In the genomic region with DNA sequence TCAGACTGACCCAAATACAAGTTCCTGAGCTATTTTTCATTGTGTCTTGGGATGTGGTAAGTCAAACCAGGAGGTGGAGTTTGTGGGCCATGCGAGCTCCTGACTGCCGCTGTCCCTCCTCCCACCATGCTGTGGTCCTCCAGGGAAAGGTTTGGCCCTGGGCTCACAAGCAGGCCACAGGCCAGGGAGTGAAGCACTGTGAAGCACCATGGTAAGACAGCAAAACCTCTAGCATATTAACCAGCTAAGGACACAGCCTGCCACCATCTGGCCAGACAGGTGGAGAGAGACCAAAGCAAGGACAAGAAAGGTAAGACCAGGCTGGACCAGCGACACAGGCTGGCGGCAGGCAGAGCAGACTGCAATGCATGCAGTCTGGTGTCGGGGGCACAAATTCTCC, we compare ENCODE assay signal across 13 cellular contexts. TPM values are rescaled to one million over a fixed set of nuclear protein-coding genes. Genes with fewer than 3 reads are reported as not detected.
DNase-seq lines count a peak whose midpoint lies in the region; ATAC-seq and TF ChIP-seq lines count a peak whose summit lies in the region.
"Had no signal": no experiment of that assay in that cellular context is flagged by ENCODE, and none has a peak within 500 bp of the region (broad histone marks: within the 10 kb centered on the region; RNA-seq: fewer than 3 reads in every experiment).

No MANE protein-coding gene starts in this region.

- H3K9me2 ChIP-seq in OCI-LY1 (ENCODE audit: low read depth, low read length), result no peaks in the 10 kb centered on the region

- CTCF ChIA-PET in activated CD4-positive, alpha-beta T cell treated with anti-CD3 and anti-CD28 coated beads, Interleukin-2, amount 10 ng/mL, durations not matched to agents 7 days and 5 days (lab: Charles Lee), result no interaction called here

- H4K20me1 ChIP-seq in OCI-LY1 (ENCODE audit: insufficient read depth, low read length) (no peaks in the 10 kb centered on the region), osteoblast (ENCODE audit: insufficient read depth, low read length) (peaks cover 60% of the 10 kb centered on the region)

- no peak overlapping the region for H3K4me2 ChIP-seq in OCI-LY1 (ENCODE audit: low read length)
- no peak overlapping the region for H3K4me2 ChIP-seq in osteoblast (ENCODE audit: insufficient read depth, low read length)

- no peaks in the 10 kb centered on the region for H3K9me3 ChIP-seq in OCI-LY1 (ENCODE audit: low read length)
- H3K9me3 ChIP-seq in endodermal cell (ENCODE audit: control insufficient read depth, low read length), result no peaks in the 10 kb centered on the region
- H3K9me3 ChIP-seq in osteoblast (ENCODE audit: low read depth, low read length), result no peaks in the 10 kb centered on the region

- no peaks in the 10 kb centered on the region for H3K27me3 Mint-ChIP-seq in activated CD4-positive, alpha-beta T cell treated with anti-CD3 and anti-CD28 coated beads, Interleukin-2, amount 10 ng/mL, durations not matched to agents 7 days and 5 days
- H3K27me3 Mint-ChIP-seq in endodermal cell (ENCODE audit: insufficient read depth), result no peaks in the 10 kb centered on the region
- H3K27me3 Mint-ChIP-seq: IgD-negative memory B cell had no signal

- no peaks in the 10 kb centered on the region for H3K9me3 Mint-ChIP-seq in activated CD4-positive, alpha-beta T cell treated with anti-CD3 and anti-CD28 coated beads, Interleukin-2, amount 10 ng/mL, durations not matched to agents 7 days and 5 days
- H3K9me3 Mint-ChIP-seq in endodermal cell, result no peaks in the 10 kb centered on the region
- H3K9me3 Mint-ChIP-seq: IgD-negative memory B cell had no signal

- H3K27me3 ChIP-seq in OCI-LY1 (ENCODE audit: insufficient read depth, low read length), result no peaks in the 10 kb centered on the region
- no peaks in the 10 kb centered on the region for H3K27me3 ChIP-seq in endodermal cell (ENCODE audit: control insufficient read depth, insufficient read depth, low read length, poor library complexity, severe bottlenecking)
- H3K27me3 ChIP-seq in osteoblast (ENCODE audit: insufficient read depth, low read length), result no peaks in the 10 kb centered on the region

- WGBS in endodermal cell (ENCODE audit: insufficient coverage in 1 of 2, insufficient read length in 1 of 2), 2 experiments, result 92 to 100% methylated on average over 2 to 5 of the region's 5 CpGs

- H3K4me3 ChIP-seq in OCI-LY1 (ENCODE audit: low read depth, low read length, poor library complexity, severe bottlenecking), result no peak overlapping the region
- no peak overlapping the region for H3K4me3 ChIP-seq in endodermal cell (ENCODE audit: low read length)
- H3K4me3 ChIP-seq in osteoblast (ENCODE audit: insufficient read depth, low read length), result no peak overlapping the region

- no peak for DNase-seq in activated CD4-positive, alpha-beta T cell treated with anti-CD3 and anti-CD28 coated beads, Interleukin-2, amount 10 ng/mL, durations not matched to agents 7 days and 5 days
- DNase-seq in activated CD4-positive, alpha-beta T cell treated with anti-CD3 and anti-CD28 coated beads for 48 hours, result no peak
- DNase-seq in endodermal cell, result peak; percentile 66
- peak; percentile 71 for DNase-seq in osteoblast (ENCODE audit: insufficient read length, low spot score, missing footprints)
- DNase-seq in NOMO-1 (lab: John Stamatoyannopoulos, UW; ENCODE audit: unreplicated experiment in 2 of 2), result no peak
- no peak for DNase-seq in NCI-H1694 treated with DMSO at 0.1 percent for 48 hours (lab: John Stamatoyannopoulos, UW)
- DNase-seq: activated CD4-positive, CD25-positive, alpha-beta regulatory T cell treated with anti-CD3 and anti-CD28 coated beads, Interleukin-2, amount 50 U/mL, for 72 hours; dermis blood vessel endothelial cell; NCI-H2081 treated with DMSO at 0.1 percent for 48 hours; retina had no signal

- H3K9ac ChIP-seq in OCI-LY1 (ENCODE audit: low read length) (no peak overlapping the region), endodermal cell (ENCODE audit: extremely low read depth, low read length, poor library complexity, severe bottlenecking) (no peak overlapping the region)

- POLR2A ChIA-PET in activated CD4-positive, alpha-beta T cell treated with anti-CD3 and anti-CD28 coated beads, Interleukin-2, amount 10 ng/mL, durations not matched to agents 7 days and 5 days (lab: Charles Lee), result no interaction called here

- H3K4me3 Mint-ChIP-seq in activated CD4-positive, alpha-beta T cell treated with anti-CD3 and anti-CD28 coated beads, Interleukin-2, amount 10 ng/mL, durations not matched to agents 7 days and 5 days, result no peak overlapping the region
- no peak overlapping the region for H3K4me3 Mint-ChIP-seq in endodermal cell
- H3K4me3 Mint-ChIP-seq: IgD-negative memory B cell had no signal

- H3K27ac ChIP-seq in OCI-LY1 (ENCODE audit: low read depth, low read length, poor library complexity, severe bottlenecking) (peak overlapping the region; percentile 8), endodermal cell (ENCODE audit: low read depth, low read length) (no peak overlapping the region), osteoblast (ENCODE audit: low read depth, low read length) (no peak overlapping the region)

- H3K79me2 ChIP-seq in OCI-LY1 (ENCODE audit: insufficient read depth, low read length) (no peaks in the 10 kb centered on the region), osteoblast (ENCODE audit: insufficient read depth, low read length) (peaks cover 68% of the 10 kb centered on the region)

- H3F3A ChIP-seq in OCI-LY1 (ENCODE audit: insufficient read depth, low read length), result no peaks in the 10 kb centered on the region

- H3K4me1 ChIP-seq in OCI-LY1 (ENCODE audit: insufficient read depth, low read length, severe bottlenecking) (peaks cover 26% of the 10 kb centered on the region), endodermal cell (ENCODE audit: control insufficient read depth, insufficient read depth, low read length) (no peaks in the 10 kb centered on the region), osteoblast (ENCODE audit: insufficient read depth, low read length) (no peaks in the 10 kb centered on the region)

- peak; percentile 39; the same call in 1 of the 2 replicates for TF ChIP-seq CTCF in OCI-LY1 (IDR thresholded peaks at IDR 0.05; ENCODE audit: low read length)
- peak; percentile 40 for TF ChIP-seq CTCF in endodermal cell (conservative IDR thresholded peaks at IDR 0.05)
- TF ChIP-seq CTCF in osteoblast (IDR thresholded peaks at IDR 0.05; ENCODE audit: extremely low read depth, low read depth, low read length), result peak; percentile 8

- peaks cover 16% of the 10 kb centered on the region for H3K36me3 ChIP-seq in OCI-LY1 (ENCODE audit: insufficient read depth, low read length)
- peaks cover 20% of the 10 kb centered on the region for H3K36me3 ChIP-seq in endodermal cell (ENCODE audit: control insufficient read depth, insufficient read depth, low read length)
- peaks cover 6% of the 10 kb centered on the region for H3K36me3 ChIP-seq in osteoblast (ENCODE audit: insufficient read depth, low read length)

- H3K36me3 Mint-ChIP-seq in activated CD4-positive, alpha-beta T cell treated with anti-CD3 and anti-CD28 coated beads, Interleukin-2, amount 10 ng/mL, durations not matched to agents 7 days and 5 days (ENCODE audit: low read depth), result peaks cover 45% of the 10 kb centered on the region
- H3K36me3 Mint-ChIP-seq in endodermal cell (ENCODE audit: low read depth), result peaks cover 31% of the 10 kb centered on the region

- H3K4me1 Mint-ChIP-seq in activated CD4-positive, alpha-beta T cell treated with anti-CD3 and anti-CD28 coated beads, Interleukin-2, amount 10 ng/mL, durations not matched to agents 7 days and 5 days, result peaks cover 59% of the 10 kb centered on the region
- H3K4me1 Mint-ChIP-seq in endodermal cell, result peaks cover 13% of the 10 kb centered on the region
- H3K4me1 Mint-ChIP-seq: IgD-negative memory B cell had no signal

- ATAC-seq in HG02885 (IDR thresholded peaks at IDR 0.05; ENCODE audit: poor library complexity, unreplicated experiment), result no peak

- H2AFZ ChIP-seq in OCI-LY1 (ENCODE audit: low read length), result no peak overlapping the region
- H2AFZ ChIP-seq in osteoblast (ENCODE audit: low read length), result no peak overlapping the region

- H3K27ac Mint-ChIP-seq in activated CD4-positive, alpha-beta T cell treated with anti-CD3 and anti-CD28 coated beads, Interleukin-2, amount 10 ng/mL, durations not matched to agents 7 days and 5 days, result peak overlapping the region; percentile 62
- peak overlapping the region; percentile 30 for H3K27ac Mint-ChIP-seq in endodermal cell

RNA-seq across cellular contexts. Expression of a gene that starts 15.3 kb away (rescaled TPM):
- total RNA-seq in activated CD4-positive, alpha-beta T cell treated with anti-CD3 and anti-CD28 coated beads, Interleukin-2, amount 10 ng/mL, durations not matched to agents 7 days and 5 days, result 10 to 100 TPM; 52.0 to 59.1 TPM
- total RNA-seq in endodermal cell (10 to 100 TPM; 34.5 to 38.1 TPM), osteoblast (13.4 and 14.1 TPM in 2 replicates)
- 7.3 TPM for polyA plus RNA-seq in endodermal cell (2013, experiment 1 of 2)
- 5.5 TPM for polyA plus RNA-seq in endodermal cell (2013, experiment 2 of 2)

RNA-seq across cellular contexts. Expression of a gene that starts 45.7 kb away (rescaled TPM):
- total RNA-seq in activated CD4-positive, alpha-beta T cell treated with anti-CD3 and anti-CD28 coated beads, Interleukin-2, amount 10 ng/mL, durations not matched to agents 7 days and 5 days, result not detected
- not detected for total RNA-seq in endodermal cell
- polyA plus RNA-seq in endodermal cell (2013, experiment 1 of 2), result not detected
- not detected for polyA plus RNA-seq in endodermal cell (2013, experiment 2 of 2)
- total RNA-seq in osteoblast, result not detected in 2 replicates
- total RNA-seq: dermis blood vessel endothelial cell had no signal

RNA-seq across cellular contexts. Expression of a gene that starts 54.5 kb away (rescaled TPM):
- 10 to 100 TPM; 56.9 to 60.9 TPM for total RNA-seq in activated CD4-positive, alpha-beta T cell treated with anti-CD3 and anti-CD28 coated beads, Interleukin-2, amount 10 ng/mL, durations not matched to agents 7 days and 5 days
- total RNA-seq in endodermal cell (10 to 100 TPM; 28.9 to 32.9 TPM), osteoblast (29.0 and 31.8 TPM in 2 replicates)
- 24.1 TPM for polyA plus RNA-seq in endodermal cell (2013, experiment 1 of 2)
- polyA plus RNA-seq in endodermal cell (2013, experiment 2 of 2), result 19.7 TPM

Comparison
In these comparisons a context has a peak if more than half of its experiments do, and no peak if none do; other contexts are left out.
1. DNase-seq: peak in endodermal cell (single experiment) and osteoblast (single experiment); none in activated CD4-positive, alpha-beta T cell treated with anti-CD3 and anti-CD28 coated beads, Interleukin-2, amount 10 ng/mL, durations not matched to agents 7 days and 5 days (single experiment), activated CD4-positive, alpha-beta T cell treated with anti-CD3 and anti-CD28 coated beads for 48 hours (single experiment), NOMO-1 (0 of 2) and NCI-H1694 treated with DMSO at 0.1 percent for 48 hours (single experiment).
2. Peak in every context shown above with its lines, with median percentiles within 50 percentile points of each other: CTCF ChIP-seq.